Comparison of ENCODE assay signal across 35 cellular contexts in the genomic region with DNA sequence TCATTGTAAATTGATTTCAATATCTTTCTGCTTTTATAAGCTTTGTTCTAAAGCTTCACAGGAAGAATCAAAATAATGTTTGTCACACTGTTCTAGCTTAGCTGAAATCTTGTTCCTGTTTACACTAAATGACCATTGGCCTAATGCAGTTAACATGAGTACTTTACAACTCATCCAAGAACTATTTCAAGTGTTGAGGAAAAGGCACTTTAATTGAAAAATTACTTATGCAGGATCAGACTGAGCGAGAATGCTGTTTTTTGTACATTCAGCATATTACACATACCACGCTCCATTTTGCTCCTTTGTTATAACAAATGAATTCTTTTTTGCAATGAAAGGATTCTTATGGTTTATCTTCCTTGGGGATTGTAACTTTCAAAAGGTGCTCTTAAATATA. TPM values are rescaled to one million over a fixed set of nuclear protein-coding genes. Genes with fewer than 3 reads are reported as not detected.
DNase-seq lines count a peak whose midpoint lies in the region; ATAC-seq, FAIRE-seq and TF ChIP-seq lines count a peak whose summit lies in the region.
"Had no signal": no experiment of that assay in that cellular context is flagged by ENCODE, and none has a peak within 500 bp of the region (broad histone marks: within the 10 kb centered on the region; RNA-seq: fewer than 3 reads in every experiment).

No MANE protein-coding gene starts in this region.

- intact Hi-C loops in A673 (cut with micrococcal nuclease; ENCODE audit: unreplicated experiment): no loop called here

- CTCF ChIA-PET in A673 (lab: Charles Lee): no interaction called here
- CTCF ChIA-PET in activated CD4-positive, alpha-beta memory T cell treated with anti-CD3 and anti-CD28 coated beads, Interleukin-2, amount 10 ng/mL, durations not matched to agents 7 days and 5 days (lab: Charles Lee): no interaction called here

- H3K9me3 Mint-ChIP-seq in astrocyte (ENCODE audit: unreplicated experiment): peaks cover 5% of the 10 kb centered on the region
- peaks cover 0 to 5% of the 10 kb centered on the region in 2 donors for H3K9me3 Mint-ChIP-seq in activated T-cell treated with anti-CD3 and anti-CD28 coated beads, Interleukin-2, amount 50 U/mL, for 72 hours
- peaks cover 9% of the 10 kb centered on the region for H3K9me3 Mint-ChIP-seq in activated CD4-positive, alpha-beta memory T cell treated with anti-CD3 and anti-CD28 coated beads, Interleukin-2, amount 10 ng/mL, durations not matched to agents 7 days and 5 days
- H3K9me3 Mint-ChIP-seq in stimulated activated naive B cell treated with anti-CD40 and anti-IgM and Interleukin-4, amounts not matched to agents 10 μg/mL and 1 μg/mL and 100 μg/mL, for 72 hours: peaks cover 9 to 14% of the 10 kb centered on the region in 2 donors
- H3K9me3 Mint-ChIP-seq: activated naive CD4-positive, alpha-beta T cell treated with anti-CD3 and anti-CD28 coated beads, Interleukin-2, amount 50 U/mL, for 24 hours had no signal

- H3K27me3 ChIP-seq in A673 (replicated peaks; ENCODE audit: insufficient read depth, low read depth, low read length, poor library complexity): no peaks in the 10 kb centered on the region
- no peaks in the 10 kb centered on the region for H3K27me3 ChIP-seq in astrocyte (ENCODE audit: insufficient read depth, low read length)
- H3K27me3 ChIP-seq: BLaER1, cardiac muscle cell, colonic mucosa, heart right ventricle, neutrophil, vagina had no signal

- DNase-seq in A673 (ENCODE audit: low spot score): peak; percentile 59
- DNase-seq in HCEC 1CT: peak; percentile 79
- peak; percentile 35 for DNase-seq in astrocyte (ENCODE audit: low read depth)
- peak; percentile 46 to 63 for DNase-seq in foreskin fibroblast
- no peak for DNase-seq in activated T-cell treated with anti-CD3 and anti-CD28 coated beads, Interleukin-2, amount 50 U/mL, for 72 hours
- no peak for DNase-seq in activated CD4-positive, alpha-beta memory T cell treated with anti-CD3 and anti-CD28 coated beads, Interleukin-2, amount 10 ng/mL, durations not matched to agents 7 days and 5 days
- DNase-seq in stimulated activated naive B cell treated with anti-CD40 and anti-IgM and Interleukin-4, amounts not matched to agents 10 μg/mL and 1 μg/mL and 100 μg/mL, for 72 hours: no peak
- DNase-seq: activated CD4-positive, alpha-beta T cell treated with anti-CD3 and anti-CD28 coated beads for 36 hours; colonic mucosa; DMS 273 treated with DMSO at 0.1 percent for 48 hours; effector memory CD4-positive, alpha-beta T cell; GOT3; heart right ventricle; midbrain; naive thymus-derived CD4-positive, alpha-beta T cell; NCI-H1436 treated with DMSO at 0.1 percent for 48 hours; NCI-H2107; NCI-H748 treated with DMSO at 0.1 percent for 48 hours; posterior cingulate gyrus; right cardiac atrium; SHP77 treated with DMSO at 0.1 percent for 48 hours; stimulated activated CD8-positive, alpha-beta memory T cell treated with anti-CD3 and anti-CD28 coated beads, Interleukin-4, amount 100 ng/mL, for 48 hours; stimulated activated naive CD8-positive, alpha-beta T cell treated with anti-CD3 and anti-CD28 coated beads, Interleukin-15, amount 100 ng/mL, for 72 hours; SW 1271; T-helper 9 cell had no signal

- TF ChIP-seq CTCF in A673 (conservative IDR thresholded peaks at IDR 0.05; ENCODE audit: low read depth, low read length): no peak
- no peak for TF ChIP-seq CTCF in astrocyte (IDR thresholded peaks at IDR 0.05; ENCODE audit: insufficient read depth, low read depth, low read length)
- no peak for TF ChIP-seq CTCF in foreskin fibroblast (IDR thresholded peaks at IDR 0.05; ENCODE audit: low read depth, low read length)

- no peaks in the 10 kb centered on the region for H3K9me3 ChIP-seq in A673 (ENCODE audit: low read depth, low read length, poor library complexity, severe bottlenecking)
- no peaks in the 10 kb centered on the region for H3K9me3 ChIP-seq in astrocyte (ENCODE audit: insufficient read depth, low read depth, low read length)
- H3K9me3 ChIP-seq: colonic mucosa, heart right ventricle, neutrophil, thoracic aorta, vagina had no signal

- H3K36me3 ChIP-seq in A673 (ENCODE audit: insufficient read depth, low read length, poor library complexity, severe bottlenecking): no peaks in the 10 kb centered on the region
- no peaks in the 10 kb centered on the region for H3K36me3 ChIP-seq in astrocyte (ENCODE audit: insufficient read depth, low read length)
- H3K36me3 ChIP-seq: BLaER1, cardiac muscle cell, colonic mucosa, heart right ventricle, neutrophil, thoracic aorta, vagina had no signal

- H3K4me2 ChIP-seq in astrocyte (ENCODE audit: low read length): no peak overlapping the region
- H3K4me2 ChIP-seq: BLaER1 had no signal

- H3K9ac ChIP-seq in astrocyte (ENCODE audit: low read length): no peak overlapping the region
- H3K9ac ChIP-seq: BLaER1 had no signal

- H3K4me3 ChIP-seq in A673 (ENCODE audit: low read depth, low read length, poor library complexity, severe bottlenecking): no peak overlapping the region
- no peak overlapping the region for H3K4me3 ChIP-seq in astrocyte (ENCODE audit: insufficient read depth, low read depth, low read length)
- no peak overlapping the region for H3K4me3 ChIP-seq in foreskin fibroblast (ENCODE audit: low read depth in 1 of 2, low read length in 2 of 2)
- H3K4me3 ChIP-seq: BLaER1, cardiac muscle cell, colonic mucosa, heart right ventricle, thoracic aorta, vagina had no signal

- no peaks in the 10 kb centered on the region for H3K4me1 ChIP-seq in A673 (ENCODE audit: insufficient read depth, low read length, poor library complexity, severe bottlenecking)
- H3K4me1 ChIP-seq in astrocyte (ENCODE audit: insufficient read depth, low read length): no peaks in the 10 kb centered on the region
- H3K4me1 ChIP-seq: colonic mucosa, vagina had no signal

- POLR2A ChIA-PET in A673 (lab: Charles Lee; ENCODE audit: low non-redundant PET): no interaction called here
- POLR2A ChIA-PET in activated CD4-positive, alpha-beta memory T cell treated with anti-CD3 and anti-CD28 coated beads, Interleukin-2, amount 10 ng/mL, durations not matched to agents 7 days and 5 days (lab: Charles Lee): no interaction called here

- H3K4me3 Mint-ChIP-seq in astrocyte (ENCODE audit: unreplicated experiment): no peak overlapping the region
- H3K4me3 Mint-ChIP-seq in activated T-cell treated with anti-CD3 and anti-CD28 coated beads, Interleukin-2, amount 50 U/mL, for 72 hours: no peak overlapping the region
- H3K4me3 Mint-ChIP-seq in activated CD4-positive, alpha-beta memory T cell treated with anti-CD3 and anti-CD28 coated beads, Interleukin-2, amount 10 ng/mL, durations not matched to agents 7 days and 5 days: no peak overlapping the region
- no peak overlapping the region for H3K4me3 Mint-ChIP-seq in stimulated activated naive B cell treated with anti-CD40 and anti-IgM and Interleukin-4, amounts not matched to agents 10 μg/mL and 1 μg/mL and 100 μg/mL, for 72 hours
- H3K4me3 Mint-ChIP-seq: activated CD4-positive, alpha-beta T cell treated with anti-CD3 and anti-CD28 coated beads for 36 hours; activated naive CD4-positive, alpha-beta T cell treated with anti-CD3 and anti-CD28 coated beads, Interleukin-2, amount 50 U/mL, for 24 hours; naive thymus-derived CD4-positive, alpha-beta T cell; stimulated activated naive CD8-positive, alpha-beta T cell treated with anti-CD3 and anti-CD28 coated beads, Interleukin-15, amount 100 ng/mL, for 72 hours had no signal

- peaks cover 5% of the 10 kb centered on the region for H3K36me3 Mint-ChIP-seq in astrocyte (ENCODE audit: low read depth, unreplicated experiment)
- peaks cover 0 to 4% of the 10 kb centered on the region in 2 donors for H3K36me3 Mint-ChIP-seq in activated T-cell treated with anti-CD3 and anti-CD28 coated beads, Interleukin-2, amount 50 U/mL, for 72 hours (ENCODE audit: insufficient read depth in 2 of 2)
- no peaks in the 10 kb centered on the region for H3K36me3 Mint-ChIP-seq in activated CD4-positive, alpha-beta memory T cell treated with anti-CD3 and anti-CD28 coated beads, Interleukin-2, amount 10 ng/mL, durations not matched to agents 7 days and 5 days (ENCODE audit: low read depth)
- H3K36me3 Mint-ChIP-seq in stimulated activated naive B cell treated with anti-CD40 and anti-IgM and Interleukin-4, amounts not matched to agents 10 μg/mL and 1 μg/mL and 100 μg/mL, for 72 hours: peaks cover 4 to 8% of the 10 kb centered on the region in 2 donors
- H3K36me3 Mint-ChIP-seq: activated naive CD4-positive, alpha-beta T cell treated with anti-CD3 and anti-CD28 coated beads, Interleukin-2, amount 50 U/mL, for 24 hours had no signal

- no peak overlapping the region for H3K27ac Mint-ChIP-seq in astrocyte (ENCODE audit: unreplicated experiment)
- H3K27ac Mint-ChIP-seq in activated T-cell treated with anti-CD3 and anti-CD28 coated beads, Interleukin-2, amount 50 U/mL, for 72 hours: no peak overlapping the region
- H3K27ac Mint-ChIP-seq in activated CD4-positive, alpha-beta memory T cell treated with anti-CD3 and anti-CD28 coated beads, Interleukin-2, amount 10 ng/mL, durations not matched to agents 7 days and 5 days: no peak overlapping the region
- H3K27ac Mint-ChIP-seq in stimulated activated naive B cell treated with anti-CD40 and anti-IgM and Interleukin-4, amounts not matched to agents 10 μg/mL and 1 μg/mL and 100 μg/mL, for 72 hours: no peak overlapping the region
- H3K27ac Mint-ChIP-seq: activated CD4-positive, alpha-beta T cell treated with anti-CD3 and anti-CD28 coated beads for 36 hours; activated naive CD4-positive, alpha-beta T cell treated with anti-CD3 and anti-CD28 coated beads, Interleukin-2, amount 50 U/mL, for 24 hours; naive thymus-derived CD4-positive, alpha-beta T cell; stimulated activated naive CD8-positive, alpha-beta T cell treated with anti-CD3 and anti-CD28 coated beads, Interleukin-15, amount 100 ng/mL, for 72 hours had no signal

- H4K20me1 ChIP-seq in astrocyte (ENCODE audit: insufficient read depth, low read length): no peaks in the 10 kb centered on the region
- H4K20me1 ChIP-seq: BLaER1 had no signal

- no peaks in the 10 kb centered on the region for H3K79me2 ChIP-seq in astrocyte (ENCODE audit: insufficient read depth, low read length)

- no peak overlapping the region for H2AFZ ChIP-seq in astrocyte (ENCODE audit: low read depth, low read length)

- H3K4me1 Mint-ChIP-seq in astrocyte (ENCODE audit: low read depth, unreplicated experiment): peaks cover 2% of the 10 kb centered on the region
- H3K4me1 Mint-ChIP-seq in activated T-cell treated with anti-CD3 and anti-CD28 coated beads, Interleukin-2, amount 50 U/mL, for 72 hours (ENCODE audit: low read depth): no peaks in the 10 kb centered on the region
- H3K4me1 Mint-ChIP-seq in activated CD4-positive, alpha-beta memory T cell treated with anti-CD3 and anti-CD28 coated beads, Interleukin-2, amount 10 ng/mL, durations not matched to agents 7 days and 5 days: peaks cover 2% of the 10 kb centered on the region
- peaks cover 9 to 29% of the 10 kb centered on the region in 2 donors for H3K4me1 Mint-ChIP-seq in stimulated activated naive B cell treated with anti-CD40 and anti-IgM and Interleukin-4, amounts not matched to agents 10 μg/mL and 1 μg/mL and 100 μg/mL, for 72 hours

- no peak for FAIRE-seq in astrocyte (lab: Jason Lieb, UNC)
- FAIRE-seq: frontal cortex, RCC 7860 had no signal

- H3K27ac ChIP-seq in A673 (ENCODE audit: low read depth, low read length, poor library complexity, severe bottlenecking) (no peak overlapping the region), astrocyte (ENCODE audit: low read depth, low read length) (no peak overlapping the region)
- H3K27ac ChIP-seq: BLaER1, cardiac muscle cell, colonic mucosa, heart right ventricle, neutrophil, thoracic aorta, vagina, VCaP had no signal

- no peaks in the 10 kb centered on the region for H3K27me3 Mint-ChIP-seq in astrocyte (ENCODE audit: low read depth, unreplicated experiment)
- H3K27me3 Mint-ChIP-seq in activated T-cell treated with anti-CD3 and anti-CD28 coated beads, Interleukin-2, amount 50 U/mL, for 72 hours (ENCODE audit: low read depth): no peaks in the 10 kb centered on the region
- no peaks in the 10 kb centered on the region for H3K27me3 Mint-ChIP-seq in activated CD4-positive, alpha-beta memory T cell treated with anti-CD3 and anti-CD28 coated beads, Interleukin-2, amount 10 ng/mL, durations not matched to agents 7 days and 5 days
- H3K27me3 Mint-ChIP-seq in stimulated activated naive B cell treated with anti-CD40 and anti-IgM and Interleukin-4, amounts not matched to agents 10 μg/mL and 1 μg/mL and 100 μg/mL, for 72 hours: peaks cover 0 to 4% of the 10 kb centered on the region in 2 donors

- no peak for ATAC-seq in GM21381 (IDR thresholded peaks at IDR 0.05; ENCODE audit: unreplicated experiment)
- no peak for ATAC-seq in activated T-cell treated with anti-CD3 and anti-CD28 coated beads, Interleukin-2, amount 50 U/mL, for 72 hours (replicated peaks in 1 of 2)
- ATAC-seq in stimulated activated naive B cell treated with anti-CD40 and anti-IgM and Interleukin-4, amounts not matched to agents 10 μg/mL and 1 μg/mL and 100 μg/mL, for 72 hours (replicated peaks): no peak
- ATAC-seq: activated CD4-positive, alpha-beta T cell treated with anti-CD3 and anti-CD28 coated beads for 36 hours; heart right ventricle; naive thymus-derived CD4-positive, alpha-beta T cell; right cardiac atrium; stimulated activated naive CD8-positive, alpha-beta T cell treated with anti-CD3 and anti-CD28 coated beads, Interleukin-15, amount 100 ng/mL, for 72 hours had no signal

- no TSS peak for BruUV-seq in A673 (replicated peaks; lab: Mats Ljungman, UMichigan)

RNA-seq across cellular contexts. Expression of a gene that starts 22.4 kb away (rescaled TPM):
- total RNA-seq in A673 (2021) (78.7 and 93.5 TPM in 2 replicates), astrocyte (83.3 and 86.6 TPM in 2 replicates)
- total RNA-seq in activated T-cell treated with anti-CD3 and anti-CD28 coated beads, Interleukin-2, amount 50 U/mL, for 72 hours: 10 to 100 TPM; 71.8 to 78.1 TPM
- total RNA-seq in activated CD4-positive, alpha-beta memory T cell treated with anti-CD3 and anti-CD28 coated beads, Interleukin-2, amount 10 ng/mL, durations not matched to agents 7 days and 5 days: 10 to 100 TPM; 48.5 to 50.9 TPM

Comparison
In these comparisons a context has a peak if more than half of its experiments do, and no peak if none do; other contexts are left out.
1. DNase-seq: peak in A673 (single experiment), HCEC 1CT (single experiment), astrocyte (single experiment) and foreskin fibroblast (2 of 2); none in activated T-cell treated with anti-CD3 and anti-CD28 coated beads, Interleukin-2, amount 50 U/mL, for 72 hours (0 of 2), activated CD4-positive, alpha-beta memory T cell treated with anti-CD3 and anti-CD28 coated beads, Interleukin-2, amount 10 ng/mL, durations not matched to agents 7 days and 5 days (single experiment) and stimulated activated naive B cell treated with anti-CD40 and anti-IgM and Interleukin-4, amounts not matched to agents 10 μg/mL and 1 μg/mL and 100 μg/mL, for 72 hours (single experiment).